ENCODE assay signal across 7 cellular contexts in the genomic region with DNA sequence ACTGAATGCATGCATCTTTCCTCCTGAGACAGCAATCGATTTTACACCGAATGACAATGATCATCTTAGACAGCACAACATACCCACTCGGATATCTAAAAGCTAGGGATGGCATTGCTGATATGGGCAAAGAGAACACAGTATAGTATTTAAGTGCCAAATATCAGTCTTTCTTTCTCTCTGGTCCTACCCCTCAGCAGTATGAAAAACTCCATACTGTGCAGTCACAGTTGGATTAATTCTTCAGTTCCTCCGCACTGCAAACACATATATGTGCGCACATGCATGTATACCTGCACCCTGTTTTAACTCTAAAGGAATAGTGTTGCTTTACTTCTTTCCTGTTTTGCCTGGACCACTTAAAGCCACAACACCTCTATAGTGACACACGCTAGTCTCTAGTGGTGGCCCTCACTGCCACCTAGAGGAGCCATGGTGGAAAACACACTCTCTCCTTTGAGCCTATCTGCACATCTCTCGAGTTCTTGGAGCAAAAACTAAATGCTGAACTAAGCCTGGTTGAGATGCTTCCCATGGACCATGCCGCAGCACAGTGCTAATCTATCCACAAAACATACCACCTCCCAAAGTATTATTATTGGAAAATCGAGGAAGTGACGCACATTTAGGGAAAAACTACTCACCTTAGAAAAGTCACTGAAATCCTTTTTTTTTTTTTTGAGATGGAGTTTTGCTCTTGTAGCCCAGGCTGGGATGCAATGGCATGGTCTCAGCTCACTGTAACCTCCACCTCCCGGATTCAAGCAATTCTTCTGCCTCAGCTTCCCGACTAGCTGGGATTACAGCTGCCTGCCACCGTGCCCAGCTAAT. TPM values are rescaled to one million over a fixed set of nuclear protein-coding genes. Genes with fewer than 3 reads are reported as not detected.
DNase-seq lines count a peak whose midpoint lies in the region; ATAC-seq and TF ChIP-seq lines count a peak whose summit lies in the region.

No MANE protein-coding gene starts in this region.

- TF ChIP-seq CTCF in GM10266 (IDR thresholded peaks at IDR 0.05; ENCODE audit: control insufficient read depth, insufficient read depth, low read depth, missing control alignments): peak; percentile 79

- ATAC-seq in GM21717 (IDR thresholded peaks at IDR 0.05; ENCODE audit: unreplicated experiment): peak; percentile 95

- DNase-seq in GM10266 (ENCODE audit: extremely low spot score) (peak; percentile 77), LHCN-M2 (ENCODE audit: low read depth) (peak; percentile 52), T follicular helper cell (ENCODE audit: low read depth) (peak; percentile 24), astrocyte of the hippocampus (ENCODE audit: low read depth, low spot score) (peak; percentile 82), hypothalamus (lab: John Stamatoyannopoulos, UW) (peak in 35 of 51 donors; percentile 1 to 72 (median 36))
- DNase-seq in stimulated activated CD4-positive, alpha-beta T cell treated with anti-CD3 and anti-CD28 coated beads, Interleukin-12 subunit alpha, Interleukin-12 subunit beta, amount 100 ng/mL, for 4 hours: peak; percentile 32

RNA-seq across cellular contexts. Expression of a gene that starts 11.9 kb away (rescaled TPM):
- total RNA-seq in LHCN-M2 (2014; rRNA removed): not detected in 2 replicates
- polyA plus RNA-seq in LHCN-M2 (2012): not detected

RNA-seq across cellular contexts. Expression of a gene that starts 18.8 kb away (rescaled TPM):
- total RNA-seq in LHCN-M2 (2014; rRNA removed): not detected in 2 replicates
- not detected for polyA plus RNA-seq in LHCN-M2 (2012)

RNA-seq across cellular contexts. Expression of a gene that starts 21.9 kb away (rescaled TPM):
- total RNA-seq in LHCN-M2 (2014; rRNA removed): 9.6 and 11.7 TPM in 2 replicates
- 14.2 TPM for polyA plus RNA-seq in LHCN-M2 (2012)

Comparison
In these comparisons a context has a peak if more than half of its experiments do, and no peak if none do; other contexts are left out.
1. Peak in every context shown above with its lines: DNase-seq and ATAC-seq.
2. DNase-seq: peak in every context shown above with its lines; median percentile 82 in astrocyte of the hippocampus; 77 in GM10266; 52 in LHCN-M2; 36 in hypothalamus; 32 in stimulated activated CD4-positive, alpha-beta T cell treated with anti-CD3 and anti-CD28 coated beads, Interleukin-12 subunit alpha, Interleukin-12 subunit beta, amount 100 ng/mL, for 4 hours; 24 in T follicular helper cell.